17 cellular contexts compared by ENCODE assay signal in the genomic region with DNA sequence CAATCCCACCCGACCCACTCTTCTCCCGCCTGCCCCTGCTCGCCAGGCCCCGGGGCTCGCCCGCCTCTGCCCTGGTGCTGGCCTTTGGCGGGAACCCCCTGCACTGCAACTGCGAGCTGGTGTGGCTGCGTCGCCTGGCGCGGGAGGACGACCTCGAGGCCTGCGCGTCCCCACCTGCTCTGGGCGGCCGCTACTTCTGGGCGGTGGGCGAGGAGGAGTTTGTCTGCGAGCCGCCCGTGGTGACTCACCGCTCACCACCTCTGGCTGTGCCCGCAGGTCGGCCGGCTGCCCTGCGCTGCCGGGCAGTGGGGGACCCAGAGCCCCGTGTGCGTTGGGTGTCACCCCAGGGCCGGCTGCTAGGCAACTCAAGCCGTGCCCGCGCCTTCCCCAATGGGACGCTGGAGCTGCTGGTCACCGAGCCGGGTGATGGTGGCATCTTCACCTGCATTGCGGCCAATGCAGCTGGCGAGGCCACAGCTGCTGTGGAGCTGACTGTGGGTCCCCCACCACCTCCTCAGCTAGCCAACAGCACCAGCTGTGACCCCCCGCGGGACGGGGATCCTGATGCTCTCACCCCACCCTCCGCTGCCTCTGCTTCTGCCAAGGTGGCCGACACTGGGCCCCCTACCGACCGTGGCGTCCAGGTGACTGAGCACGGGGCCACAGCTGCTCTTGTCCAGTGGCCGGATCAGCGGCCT. TPM values are rescaled to one million over a fixed set of nuclear protein-coding genes. Genes with fewer than 3 reads are reported as not detected.
DNase-seq lines count a peak whose midpoint lies in the region; ATAC-seq, FAIRE-seq and TF ChIP-seq lines count a peak whose summit lies in the region.
"Had no signal": no experiment of that assay in that cellular context is flagged by ENCODE, and none has a peak within 500 bp of the region (broad histone marks: within the 10 kb centered on the region; RNA-seq: fewer than 3 reads in every experiment).

No MANE protein-coding gene starts in this region.

- H2BK12ac ChIP-seq in H1 (ENCODE audit: low read depth, low read length): no peak overlapping the region
- H2BK12ac ChIP-seq in neuronal stem cell (ENCODE audit: low read length): no peak overlapping the region

- H3K36me3 ChIP-seq in H7 (replicated peaks; ENCODE audit: control insufficient read depth, insufficient read depth, low read length) (no peaks in the 10 kb centered on the region; the same call in 1 of the 2 replicates), H1 (ENCODE audit: control insufficient read depth in 2 of 4, insufficient read depth in 4 of 4, low read length in 3 of 4) (peaks cover 0 to 19% (median 3%) of the 10 kb centered on the region in 4 experiments; a peak in 1 of 8 replicates), neuronal stem cell (replicated peaks in 1 of 2; ENCODE audit: control insufficient read depth in 2 of 2, insufficient read depth in 2 of 2, low read length in 2 of 2) (peaks cover 13 to 48% of the 10 kb centered on the region in 2 donors)

- no peak overlapping the region for H3K27ac Mint-ChIP-seq in activated CD8-positive, alpha-beta memory T cell treated with anti-CD3 and anti-CD28 coated beads, Interleukin-2, amount 10 ng/mL, durations not matched to agents 7 days and 5 days
- H3K27ac Mint-ChIP-seq: B cell; CD4-positive, alpha-beta T cell had no signal

- no peak overlapping the region for H2BK20ac ChIP-seq in H1 (ENCODE audit: low read length)

- no peak overlapping the region for H3K4ac ChIP-seq in H1 (replicated peaks; ENCODE audit: insufficient read length, low read depth, low read length)
- H3K4ac ChIP-seq in neuronal stem cell (ENCODE audit: low read length): no peak overlapping the region

- H3K56ac ChIP-seq in H1 (replicated peaks; ENCODE audit: insufficient read length, low read depth, low read length): no peak overlapping the region

- H3K79me1 ChIP-seq in H1 (ENCODE audit: low read depth, low read length): peaks cover 2% of the 10 kb centered on the region; the same call in 1 of the 2 replicates
- H3K79me1 ChIP-seq in neuronal stem cell (ENCODE audit: low read depth, low read length): peaks cover 20% of the 10 kb centered on the region

- ATAC-seq in A549 (no peak), GM21619 (IDR thresholded peaks at IDR 0.05; ENCODE audit: unreplicated experiment) (no peak)
- no peak for ATAC-seq in activated CD8-positive, alpha-beta memory T cell treated with anti-CD3 and anti-CD28 coated beads, Interleukin-2, amount 10 ng/mL, durations not matched to agents 7 days and 5 days

- TF ChIP-seq RAD21 in A549 (conservative IDR thresholded peaks at IDR 0.05 in 1 of 2, IDR thresholded peaks at IDR 0.05 in 1 of 2) (no peak), H1 (IDR thresholded peaks at IDR 0.05 in 1 of 2, conservative IDR thresholded peaks at IDR 0.05 in 1 of 2; ENCODE audit: low read depth in 2 of 2, low read length in 2 of 2) (no peak)

- DNase-seq in A549 (ENCODE audit: low read depth in 1 of 2, low spot score in 1 of 2) (no peak), H7 (peak; percentile 45), H1 (ENCODE audit: low read depth in 1 of 2, low spot score in 2 of 2) (no peak), neuronal stem cell (ENCODE audit: low spot score) (no peak), UCSD-AML1 (lab: John Stamatoyannopoulos, UW; ENCODE audit: unreplicated experiment) (no peak)
- DNase-seq in activated CD8-positive, alpha-beta memory T cell treated with anti-CD3 and anti-CD28 coated beads, Interleukin-2, amount 10 ng/mL, durations not matched to agents 7 days and 5 days: no peak
- DNase-seq: C1 segment of cervical spinal cord; CD4-positive, alpha-beta T cell; DMS79; KG1 had no signal

- H4K5ac ChIP-seq in H1 (ENCODE audit: insufficient read length, low read depth, low read length): no peak overlapping the region

- H2AFZ ChIP-seq in H1 (ENCODE audit: low read length) (no peak overlapping the region), neuronal stem cell (ENCODE audit: low read length) (no peak overlapping the region)

- peaks cover 15% of the 10 kb centered on the region; the same call in 1 of the 2 replicates for H3K23me2 ChIP-seq in H1 (ENCODE audit: low read depth, low read length)

- H3K27me3 ChIP-seq in H7 (ENCODE audit: control insufficient read depth, insufficient read depth, low read length) (no peaks in the 10 kb centered on the region), H1 (replicated peaks in 1 of 4; ENCODE audit: control insufficient read depth in 3 of 4, extremely low read depth in 1 of 4, insufficient read depth in 3 of 4, low read length in 3 of 4) (no peaks in the 10 kb centered on the region; a peak in 1 of 7 replicates), neuronal stem cell (ENCODE audit: control insufficient read depth in 3 of 3, insufficient read depth in 3 of 3, low read depth in 1 of 3, low read length in 3 of 3) (no peaks in the 10 kb centered on the region)

- H3K9ac ChIP-seq in H1 (replicated peaks in 1 of 4; ENCODE audit: extremely low read depth in 1 of 4, low read depth in 3 of 4, low read length in 3 of 4) (no peak overlapping the region), neuronal stem cell (ENCODE audit: low read depth, low read length, poor library complexity) (no peak overlapping the region)

- peaks cover 0 to 6% of the 10 kb centered on the region in 2 experiments; a peak in 1 of 4 replicates for H3K79me2 ChIP-seq in H1 (ENCODE audit: control insufficient read depth in 1 of 2, insufficient read depth in 2 of 2, low read length in 2 of 2)

- no peak overlapping the region for H3K23ac ChIP-seq in H1 (ENCODE audit: insufficient read length)
- H3K23ac ChIP-seq in neuronal stem cell (ENCODE audit: low read depth, low read length, poor library complexity): peak overlapping the region; percentile 85

- no peak overlapping the region for H3K27ac ChIP-seq in A549
- H3K27ac ChIP-seq in H1 (ENCODE audit: low read depth, low read length): no peak overlapping the region
- H3K27ac ChIP-seq in neuronal stem cell (replicated peaks; ENCODE audit: low read length): no peak overlapping the region
- H3K27ac ChIP-seq: 22Rv1 had no signal

- no peak for TF ChIP-seq CTCF in A549 (IDR thresholded peaks at IDR 0.05)
- TF ChIP-seq CTCF in H1 (IDR thresholded peaks at IDR 0.05; ENCODE audit: control extremely low read depth in 1 of 3, insufficient read depth in 1 of 3, low read depth in 1 of 3, low read length in 3 of 3): no peak

- WGBS in A549 (ENCODE audit: missing lambda C conversion rate): 93% methylated on average over 49 of the region's 51 CpGs
- 94% methylated on average over 51 of the region's 51 CpGs; no CpG with 5 or more reads in 1 of the 2 experiments for WGBS in H1 (ENCODE audit: extremely low coverage in 1 of 2, insufficient coverage in 1 of 2, insufficient read length in 1 of 2, insufficient replicate concordance in 2 of 2, low coverage in 1 of 2, low lambda C conversion rate in 2 of 2, missing lambda C conversion rate in 1 of 2), 2 experiments
- no CpG with 5 or more reads among the region's 51 CpGs for WGBS in neuronal stem cell (ENCODE audit: extremely low coverage in 2 of 2, insufficient read length in 2 of 2, insufficient replicate concordance in 1 of 2), 2 donors

- peaks cover 0 to 23% of the 10 kb centered on the region in 2 experiments for H4K20me1 ChIP-seq in H1 (replicated peaks in 1 of 2; ENCODE audit: control insufficient read depth in 1 of 2, insufficient read depth in 2 of 2, low read length in 2 of 2)

- no peak overlapping the region for H3K4me3 Mint-ChIP-seq in activated CD8-positive, alpha-beta memory T cell treated with anti-CD3 and anti-CD28 coated beads, Interleukin-2, amount 10 ng/mL, durations not matched to agents 7 days and 5 days
- H3K4me3 Mint-ChIP-seq: B cell; CD4-positive, alpha-beta T cell; IgD-negative memory B cell had no signal

- H4K91ac ChIP-seq in H1 (replicated peaks; ENCODE audit: insufficient read length, low read length) (no peak overlapping the region), neuronal stem cell (ENCODE audit: low read depth, low read length, poor library complexity) (no peak overlapping the region)

- POLR2A ChIA-PET in A549 (lab: Yijun Ruan, JAX) (interaction anchor here (0.5 kb wide), 1 partner anchor 15 kb away, joined by 3 read pairs; no protein-coding TSS in a partner anchor), H1 (lab: Charles Lee; ENCODE audit: partially characterized antibody) (no interaction called here)

- H2AK5ac ChIP-seq in H1 (ENCODE audit: low read depth, low read length) (no peak overlapping the region), neuronal stem cell (ENCODE audit: low read depth, low read length) (no peak overlapping the region)

- no peaks in the 10 kb centered on the region for H3K9me3 ChIP-seq in A549
- H3K9me3 ChIP-seq in H1 (ENCODE audit: insufficient read depth in 2 of 2, low read depth in 1 of 2, low read length in 1 of 2): no peaks in the 10 kb centered on the region
- H3K9me3 ChIP-seq in neuronal stem cell (replicated peaks in 1 of 2; ENCODE audit: control insufficient read depth in 2 of 2, insufficient read depth in 1 of 2, low read depth in 1 of 2, low read length in 2 of 2): peaks cover 0 to 1% of the 10 kb centered on the region in 2 donors

- no peaks in the 10 kb centered on the region for H3K9me3 Mint-ChIP-seq in activated CD8-positive, alpha-beta memory T cell treated with anti-CD3 and anti-CD28 coated beads, Interleukin-2, amount 10 ng/mL, durations not matched to agents 7 days and 5 days (ENCODE audit: low read depth)
- H3K9me3 Mint-ChIP-seq: CD4-positive, alpha-beta T cell; IgD-negative memory B cell had no signal

- no peak for TF ChIP-seq POLR2A in A549 (IDR thresholded peaks at IDR 0.05; ENCODE audit: low read length)
- TF ChIP-seq POLR2A in H1 (IDR thresholded peaks at IDR 0.05; ENCODE audit: control extremely low read depth in 1 of 2, low read depth in 2 of 2, low read length in 2 of 2): no peak

- H4K8ac ChIP-seq in H1 (ENCODE audit: extremely low read depth, insufficient read depth, low read length) (0 out of 2 replicates have a peak overlapping the region, but pooled peaks have one; percentile 3), neuronal stem cell (ENCODE audit: low read depth, low read length) (no peak overlapping the region)

- H2BK15ac ChIP-seq in H1 (ENCODE audit: low read length) (no peak overlapping the region), neuronal stem cell (ENCODE audit: low read length) (no peak overlapping the region)

- no peaks in the 10 kb centered on the region for H3K27me3 Mint-ChIP-seq in activated CD8-positive, alpha-beta memory T cell treated with anti-CD3 and anti-CD28 coated beads, Interleukin-2, amount 10 ng/mL, durations not matched to agents 7 days and 5 days
- H3K27me3 Mint-ChIP-seq: CD4-positive, alpha-beta T cell had no signal

- FAIRE-seq in A549 (lab: Jason Lieb, UNC) (no peak), H1 (lab: Jason Lieb, UNC) (no peak)
- FAIRE-seq: GM12891, H54 had no signal

- H3K18ac ChIP-seq in H1 (ENCODE audit: extremely low read depth, low read length) (no peak overlapping the region), neuronal stem cell (ENCODE audit: low read length) (no peak overlapping the region)

- CTCF ChIA-PET in A549 (lab: Yijun Ruan, JAX): interaction anchor here (0.7 to 3.2 kb wide), 5 partner anchors 9 to 74 kb away, joined by 3 to 19 read pairs (median 5); a partner anchor contains a TSS
- CTCF ChIA-PET in H1 (lab: Charles Lee; ENCODE audit: partially characterized antibody): interaction anchor here (0.6 to 1.3 kb wide), 7 partner anchors 9 to 156 kb away, joined by 3 to 4 read pairs (median 3); no protein-coding TSS in a partner anchor
- CTCF ChIA-PET in activated CD8-positive, alpha-beta memory T cell treated with anti-CD3 and anti-CD28 coated beads, Interleukin-2, amount 10 ng/mL, durations not matched to agents 7 days and 5 days (lab: Charles Lee): no interaction called here

- peaks cover 26% of the 10 kb centered on the region for H3K4me1 Mint-ChIP-seq in activated CD8-positive, alpha-beta memory T cell treated with anti-CD3 and anti-CD28 coated beads, Interleukin-2, amount 10 ng/mL, durations not matched to agents 7 days and 5 days

- H3K4me3 ChIP-seq in A549 (no peak overlapping the region), H7 (ENCODE audit: insufficient read depth, low read depth, low read length) (no peak overlapping the region), H1 (ENCODE audit: extremely low read depth in 1 of 4, insufficient read depth in 2 of 4, low read depth in 3 of 4, low read length in 4 of 4) (no peak overlapping the region), neuronal stem cell (ENCODE audit: low read length in 2 of 2) (no peak overlapping the region)

- H2BK120ac ChIP-seq in H1 (replicated peaks; ENCODE audit: low read depth, low read length) (no peak overlapping the region), neuronal stem cell (ENCODE audit: low read depth, low read length) (peak overlapping the region; percentile 72)

- H3K4me2 ChIP-seq in A549: no peak overlapping the region
- H3K4me2 ChIP-seq in H1 (ENCODE audit: insufficient read depth in 1 of 2, low read depth in 2 of 2, low read length in 2 of 2): no peak overlapping the region
- no peak overlapping the region for H3K4me2 ChIP-seq in neuronal stem cell (ENCODE audit: insufficient read depth, low read length, poor library complexity, severe bottlenecking)

- TF ChIP-seq EP300 in A549 (IDR thresholded peaks at IDR 0.05) (no peak), H1 (IDR thresholded peaks at IDR 0.05; ENCODE audit: borderline replicate concordance in 1 of 2, low read depth in 2 of 2, low read length in 2 of 2) (no peak)

- H3K36me3 Mint-ChIP-seq in activated CD8-positive, alpha-beta memory T cell treated with anti-CD3 and anti-CD28 coated beads, Interleukin-2, amount 10 ng/mL, durations not matched to agents 7 days and 5 days: no peaks in the 10 kb centered on the region
- H3K36me3 Mint-ChIP-seq: IgD-negative memory B cell had no signal

- H2BK5ac ChIP-seq in H1 (ENCODE audit: low read depth, low read length): no peak overlapping the region
- H2BK5ac ChIP-seq in neuronal stem cell (ENCODE audit: low read length): no peak overlapping the region

- H3K4me1 ChIP-seq in A549 (peaks cover 22% of the 10 kb centered on the region), H1 (replicated peaks in 1 of 4; ENCODE audit: control insufficient read depth in 3 of 4, insufficient read depth in 4 of 4, low read length in 3 of 4) (peaks cover 0 to 13% (median 3%) of the 10 kb centered on the region in 4 experiments; a peak in 4 of 7 replicates), neuronal stem cell (ENCODE audit: control insufficient read depth in 2 of 2, insufficient read depth in 1 of 2, low read depth in 1 of 2, low read length in 2 of 2) (peaks cover 12 to 15% of the 10 kb centered on the region in 2 donors)

- no peak overlapping the region for H3K14ac ChIP-seq in H1 (ENCODE audit: insufficient read length)
- H3K14ac ChIP-seq in neuronal stem cell (ENCODE audit: low read length): no peak overlapping the region

RNA-seq across cellular contexts. Expression of a gene that starts 4.1 kb away (rescaled TPM):
- 2.4 and 3.1 TPM in 2 replicates for polyA plus RNA-seq in A549 (2011; rRNA removed)
- 9.8 and 16.4 TPM in 2 replicates for polyA plus RNA-seq in A549 (2012; cell fraction: cytosol; rRNA removed)
- polyA plus RNA-seq in A549 (2012; cell fraction: nucleus; rRNA removed): 13.2 and 22.2 TPM in 2 replicates
- polyA plus RNA-seq in A549 (2017; fragmentation: RNase III; extraction: RNeasy Plus Mini Kit Qiagen cat#74134 plus additional on column Dnase treatment): 12.8 to 17.1 TPM (median 16.6 TPM) in 3 replicates
- polyA minus RNA-seq in A549 (2011; rRNA and poly(A)+ RNA removed): 2.1 and 2.9 TPM in 2 replicates
- 9.9 and 13.4 TPM in 2 replicates for total RNA-seq in H7 (2014; rRNA removed; shearing (Covaris generic))
- total RNA-seq in H1 (2021; fragmentation: NEBNext Ultra II Directional; extraction: Animal tissue kit (Norgen Biotek cat#: 25700)): 15.2 and 16.8 TPM in 2 replicates
- 4.6 and 8.0 TPM in 2 replicates for polyA plus RNA-seq in H1 (2011; rRNA removed)
- polyA plus RNA-seq in H1 (2011; cell fraction: cytosol; rRNA removed): 3.2 TPM
- 6.9 TPM for polyA plus RNA-seq in H1 (2011; cell fraction: nucleus; rRNA removed)
- polyA plus RNA-seq in H1 (2012, experiment 1 of 2): 7.2 to 13.6 TPM (median 12.7 TPM) in 4 replicates
- 9.9 TPM for polyA plus RNA-seq in H1 (2012, experiment 2 of 2)
- polyA plus RNA-seq in H1 (2013, experiment 1 of 2): 19.6 TPM
- 18.6 TPM for polyA plus RNA-seq in H1 (2013, experiment 2 of 2)
- polyA minus RNA-seq in H1 (2011; rRNA and poly(A)+ RNA removed): 2.1 and 2.4 TPM in 2 replicates
- 7.6 TPM for polyA minus RNA-seq in H1 (2011; cell fraction: cytosol; rRNA and poly(A)+ RNA removed)
- polyA minus RNA-seq in H1 (2011; cell fraction: nucleus; rRNA and poly(A)+ RNA removed): 6.9 TPM
- 21.3 TPM for polyA plus RNA-seq in neuronal stem cell (2013, experiment 1 of 2)
- polyA plus RNA-seq in neuronal stem cell (2013, experiment 2 of 2): 19.6 TPM
- total RNA-seq in activated CD8-positive, alpha-beta memory T cell treated with anti-CD3 and anti-CD28 coated beads, Interleukin-2, amount 10 ng/mL, durations not matched to agents 7 days and 5 days: 10 to 100 TPM; 11.9 TPM

RNA-seq across cellular contexts. Expression of a gene that starts 32.1 kb away (rescaled TPM):
- polyA plus RNA-seq in A549 (2011; rRNA removed) (not detected in 2 replicates), A549 (2017; fragmentation: RNase III; extraction: RNeasy Plus Mini Kit Qiagen cat#74134 plus additional on column Dnase treatment) (0.21 TPM in 1 of 3 replicates, not detected in the others), H1 (2011; rRNA removed) (0.18 and 0.19 TPM in 2 replicates)
- polyA plus RNA-seq in A549 (2012; cell fraction: cytosol; rRNA removed): 0.14 and 0.34 TPM in 2 replicates
- polyA plus RNA-seq in A549 (2012; cell fraction: nucleus; rRNA removed): 0.29 TPM in 1 of 2 replicates, not detected in the other
- 2.1 TPM in 1 of 2 replicates, not detected in the other for polyA minus RNA-seq in A549 (2011; rRNA and poly(A)+ RNA removed)
- total RNA-seq in H7 (2014; rRNA removed; shearing (Covaris generic)): not detected in 2 replicates
- not detected in 2 replicates for total RNA-seq in H1 (2021; fragmentation: NEBNext Ultra II Directional; extraction: Animal tissue kit (Norgen Biotek cat#: 25700))
- 0.31 TPM for polyA plus RNA-seq in H1 (2011; cell fraction: cytosol; rRNA removed)
- not detected for polyA plus RNA-seq in H1 (2011; cell fraction: nucleus; rRNA removed)
- polyA plus RNA-seq in H1 (2012, experiment 1 of 2): not detected in 4 replicates
- not detected for polyA plus RNA-seq in H1 (2012, experiment 2 of 2)
- polyA plus RNA-seq in H1 (2013, experiment 1 of 2): not detected
- polyA plus RNA-seq in H1 (2013, experiment 2 of 2): 0.17 TPM
- polyA minus RNA-seq in H1 (2011; rRNA and poly(A)+ RNA removed): not detected in 2 replicates
- polyA minus RNA-seq in H1 (2011; cell fraction: cytosol; rRNA and poly(A)+ RNA removed): not detected
- not detected for polyA minus RNA-seq in H1 (2011; cell fraction: nucleus; rRNA and poly(A)+ RNA removed)
- polyA plus RNA-seq in neuronal stem cell (2013, experiment 1 of 2): not detected
- polyA plus RNA-seq in neuronal stem cell (2013, experiment 2 of 2): not detected
- under 1 TPM in 1 of 2 experiments, not detected in 1; 0.96 TPM for total RNA-seq in activated CD8-positive, alpha-beta memory T cell treated with anti-CD3 and anti-CD28 coated beads, Interleukin-2, amount 10 ng/mL, durations not matched to agents 7 days and 5 days
- total RNA-seq: G401 had no signal

RNA-seq across cellular contexts. Expression of a gene that starts 37.9 kb away (rescaled TPM):
- polyA plus RNA-seq in A549 (2011; rRNA removed) (0.19 TPM in 1 of 2 replicates, not detected in the other), A549 (2017; fragmentation: RNase III; extraction: RNeasy Plus Mini Kit Qiagen cat#74134 plus additional on column Dnase treatment) (0.49 to 0.69 TPM in 2 of 3 replicates, not detected in the other), H1 (2011; rRNA removed) (2.8 and 3.0 TPM in 2 replicates)
- 0.30 and 0.38 TPM in 2 replicates for polyA plus RNA-seq in A549 (2012; cell fraction: cytosol; rRNA removed)
- 0.45 and 0.58 TPM in 2 replicates for polyA plus RNA-seq in A549 (2012; cell fraction: nucleus; rRNA removed)
- polyA minus RNA-seq in A549 (2011; rRNA and poly(A)+ RNA removed): 2.2 TPM in 1 of 2 replicates, not detected in the other
- total RNA-seq in H7 (2014; rRNA removed; shearing (Covaris generic)): 2.4 and 2.8 TPM in 2 replicates
- total RNA-seq in H1 (2021; fragmentation: NEBNext Ultra II Directional; extraction: Animal tissue kit (Norgen Biotek cat#: 25700)): 1.1 TPM in 1 of 2 replicates, not detected in the other
- polyA plus RNA-seq in H1 (2011; cell fraction: cytosol; rRNA removed): 1.5 TPM
- polyA plus RNA-seq in H1 (2011; cell fraction: nucleus; rRNA removed): 1.0 TPM
- 0.90 to 1.8 TPM (median 1.3 TPM) in 4 replicates for polyA plus RNA-seq in H1 (2012, experiment 1 of 2)
- 4.3 TPM for polyA plus RNA-seq in H1 (2012, experiment 2 of 2)
- polyA plus RNA-seq in H1 (2013, experiment 1 of 2): 3.4 TPM
- polyA plus RNA-seq in H1 (2013, experiment 2 of 2): 4.7 TPM
- 0.73 TPM in 1 of 2 replicates, not detected in the other for polyA minus RNA-seq in H1 (2011; rRNA and poly(A)+ RNA removed)
- not detected for polyA minus RNA-seq in H1 (2011; cell fraction: cytosol; rRNA and poly(A)+ RNA removed)
- polyA minus RNA-seq in H1 (2011; cell fraction: nucleus; rRNA and poly(A)+ RNA removed): not detected
- polyA plus RNA-seq in neuronal stem cell (2013, experiment 1 of 2): 0.32 TPM
- polyA plus RNA-seq in neuronal stem cell (2013, experiment 2 of 2): 0.39 TPM
- 100 to 1,000 TPM; 184 to 195 TPM for total RNA-seq in activated CD8-positive, alpha-beta memory T cell treated with anti-CD3 and anti-CD28 coated beads, Interleukin-2, amount 10 ng/mL, durations not matched to agents 7 days and 5 days
- total RNA-seq: G401 had no signal

RNA-seq across cellular contexts. Expression of a gene that starts 39.9 kb away (rescaled TPM):
- 4.0 and 4.1 TPM in 2 replicates for polyA plus RNA-seq in A549 (2011; rRNA removed)
- polyA plus RNA-seq in A549 (2012; cell fraction: cytosol; rRNA removed): 9.6 and 11.4 TPM in 2 replicates
- 59.9 and 65.7 TPM in 2 replicates for polyA plus RNA-seq in A549 (2012; cell fraction: nucleus; rRNA removed)
- 8.5 to 14.8 TPM (median 9.6 TPM) in 3 replicates for polyA plus RNA-seq in A549 (2017; fragmentation: RNase III; extraction: RNeasy Plus Mini Kit Qiagen cat#74134 plus additional on column Dnase treatment)
- polyA minus RNA-seq in A549 (2011; rRNA and poly(A)+ RNA removed): 8.8 and 9.4 TPM in 2 replicates
- total RNA-seq in H7 (2014; rRNA removed; shearing (Covaris generic)): 6.8 and 7.5 TPM in 2 replicates
- total RNA-seq in H1 (2021; fragmentation: NEBNext Ultra II Directional; extraction: Animal tissue kit (Norgen Biotek cat#: 25700)): 12.0 and 13.2 TPM in 2 replicates
- polyA plus RNA-seq in H1 (2011; rRNA removed): 10.0 and 22.1 TPM in 2 replicates
- 8.7 TPM for polyA plus RNA-seq in H1 (2011; cell fraction: cytosol; rRNA removed)
- polyA plus RNA-seq in H1 (2011; cell fraction: nucleus; rRNA removed): 39.2 TPM
- 4.9 to 9.4 TPM (median 8.5 TPM) in 4 replicates for polyA plus RNA-seq in H1 (2012, experiment 1 of 2)
- 5.1 TPM for polyA plus RNA-seq in H1 (2012, experiment 2 of 2)
- 9.8 TPM for polyA plus RNA-seq in H1 (2013, experiment 1 of 2)
- 11.0 TPM for polyA plus RNA-seq in H1 (2013, experiment 2 of 2)
- polyA minus RNA-seq in H1 (2011; rRNA and poly(A)+ RNA removed): 7.3 and 8.1 TPM in 2 replicates
- polyA minus RNA-seq in H1 (2011; cell fraction: cytosol; rRNA and poly(A)+ RNA removed): 5.7 TPM
- 27.4 TPM for polyA minus RNA-seq in H1 (2011; cell fraction: nucleus; rRNA and poly(A)+ RNA removed)
- polyA plus RNA-seq in neuronal stem cell (2013, experiment 1 of 2): 4.8 TPM
- 4.7 TPM for polyA plus RNA-seq in neuronal stem cell (2013, experiment 2 of 2)
- total RNA-seq in activated CD8-positive, alpha-beta memory T cell treated with anti-CD3 and anti-CD28 coated beads, Interleukin-2, amount 10 ng/mL, durations not matched to agents 7 days and 5 days: 10 to 100 TPM; 52.7 to 52.9 TPM

RNA-seq across cellular contexts. Expression of a gene that starts 54.8 kb away (rescaled TPM):
- polyA plus RNA-seq in A549 (2011; rRNA removed): 22.8 and 25.3 TPM in 2 replicates
- polyA plus RNA-seq in A549 (2012; cell fraction: cytosol; rRNA removed): 55.6 and 62.5 TPM in 2 replicates
- 41.6 and 44.6 TPM in 2 replicates for polyA plus RNA-seq in A549 (2012; cell fraction: nucleus; rRNA removed)
- 22.6 to 27.1 TPM (median 23.2 TPM) in 3 replicates for polyA plus RNA-seq in A549 (2017; fragmentation: RNase III; extraction: RNeasy Plus Mini Kit Qiagen cat#74134 plus additional on column Dnase treatment)
- 5.9 and 8.5 TPM in 2 replicates for polyA minus RNA-seq in A549 (2011; rRNA and poly(A)+ RNA removed)
- 32.9 and 41.9 TPM in 2 replicates for total RNA-seq in H7 (2014; rRNA removed; shearing (Covaris generic))
- total RNA-seq in H1 (2021; fragmentation: NEBNext Ultra II Directional; extraction: Animal tissue kit (Norgen Biotek cat#: 25700)): 16.0 and 16.8 TPM in 2 replicates
- polyA plus RNA-seq in H1 (2011; rRNA removed): 21.3 and 27.7 TPM in 2 replicates
- 26.1 TPM for polyA plus RNA-seq in H1 (2011; cell fraction: cytosol; rRNA removed)
- 19.7 TPM for polyA plus RNA-seq in H1 (2011; cell fraction: nucleus; rRNA removed)
- 15.8 to 17.6 TPM (median 15.9 TPM) in 4 replicates for polyA plus RNA-seq in H1 (2012, experiment 1 of 2)
- polyA plus RNA-seq in H1 (2012, experiment 2 of 2): 19.8 TPM
- 18.5 TPM for polyA plus RNA-seq in H1 (2013, experiment 1 of 2)
- polyA plus RNA-seq in H1 (2013, experiment 2 of 2): 17.2 TPM
- polyA minus RNA-seq in H1 (2011; rRNA and poly(A)+ RNA removed): 3.2 and 3.3 TPM in 2 replicates
- 8.0 TPM for polyA minus RNA-seq in H1 (2011; cell fraction: cytosol; rRNA and poly(A)+ RNA removed)
- polyA minus RNA-seq in H1 (2011; cell fraction: nucleus; rRNA and poly(A)+ RNA removed): 9.8 TPM
- polyA plus RNA-seq in neuronal stem cell (2013, experiment 1 of 2): 16.9 TPM
- 15.6 TPM for polyA plus RNA-seq in neuronal stem cell (2013, experiment 2 of 2)
- total RNA-seq in activated CD8-positive, alpha-beta memory T cell treated with anti-CD3 and anti-CD28 coated beads, Interleukin-2, amount 10 ng/mL, durations not matched to agents 7 days and 5 days: 10 to 100 TPM; 19.8 to 20.2 TPM

Comparison
In these comparisons a context has a peak if more than half of its experiments do, and no peak if none do; other contexts are left out.
1. RNA of a gene that starts 37.9 kb away (total RNA-seq): 184 to 195 TPM in activated CD8-positive, alpha-beta memory T cell treated with anti-CD3 and anti-CD28 coated beads, Interleukin-2, amount 10 ng/mL, durations not matched to agents 7 days and 5 days; 2.4 to 2.8 TPM in H7 and 1.1 TPM in H1; every median in the first group is over 10 times any median in the second.